8 cellular contexts compared by ENCODE assay signal in genomic region chr22:33922268-33922667, GRCh38. TPM values are rescaled to one million over a fixed set of nuclear protein-coding genes. Genes with fewer than 3 reads are reported as not detected.
DNase-seq lines count a peak whose midpoint lies in the region; ATAC-seq, FAIRE-seq and TF ChIP-seq lines count a peak whose summit lies in the region.

No MANE protein-coding gene starts in this region.

- CTCF ChIA-PET in CD4-positive, alpha-beta memory T cell (lab: Charles Lee; ENCODE audit: partially characterized antibody) = interaction anchor here (2.1 kb wide), 1 partner anchor 10 kb away, joined by 6 read pairs; no protein-coding TSS in a partner anchor

- intact Hi-C loops in CD4-positive, alpha-beta memory T cell (cut with micrococcal nuclease) = no loop called here
- intact Hi-C loops in body of pancreas (cut with DNase I) = loop anchor here (10.0 kb wide), 1 partner anchor 183 kb away; no protein-coding TSS in a partner anchor

- H3K36me3 ChIP-seq in CD4-positive, alpha-beta memory T cell (ENCODE audit: insufficient read depth, low read length) = no peaks in the 10 kb centered on the region
- H3K36me3 ChIP-seq in body of pancreas (replicated peaks in 1 of 2; ENCODE audit: insufficient read depth in 1 of 2, low read depth in 2 of 2) (no peaks in the 10 kb centered on the region), keratinocyte (ENCODE audit: control insufficient read depth in 2 of 2, extremely low read depth in 1 of 2, insufficient read depth in 2 of 2, low read length in 2 of 2) (no peaks in the 10 kb centered on the region)

- H3K4me3 Mint-ChIP-seq in CD4-positive, alpha-beta memory T cell = peak overlapping the region; percentile 70 to 90 (median 78)

- DNase-seq in CD4-positive, alpha-beta memory T cell = no peak
- DNase-seq in M059J (ENCODE audit: low read depth) = peak; percentile 15
- DNase-seq in body of pancreas = peak; percentile 18 to 57 (median 40)
- no peak for DNase-seq in keratinocyte (ENCODE audit: low read depth, low spot score)
- DNase-seq in stimulated activated CD8-positive, alpha-beta memory T cell treated with anti-CD3 and anti-CD28 coated beads, Interleukin-4, amount 100 ng/mL, for 48 hours = peak; percentile 32
- no peak for DNase-seq in middle frontal gyrus (ENCODE audit: extremely low spot score, low spot score)

- H2AFZ ChIP-seq in keratinocyte (ENCODE audit: control insufficient read depth, low read length) = peak overlapping the region; percentile 84

- H3K27ac ChIP-seq in CD4-positive, alpha-beta memory T cell (ENCODE audit: low read depth, low read length) = no peak overlapping the region
- H3K27ac ChIP-seq in body of pancreas (peak overlapping the region in 2 of 4 donors; percentile 42 to 43), keratinocyte (ENCODE audit: control insufficient read depth, insufficient read depth, low read length) (no peak overlapping the region)

- no peaks in the 10 kb centered on the region for H3K79me2 ChIP-seq in keratinocyte (ENCODE audit: control insufficient read depth, insufficient read depth, low read length)

- ATAC-seq in body of pancreas = no peak
- no peak for ATAC-seq in HG02885 (IDR thresholded peaks at IDR 0.05; ENCODE audit: poor library complexity, unreplicated experiment)
- ATAC-seq in HG02571 (IDR thresholded peaks at IDR 0.05; ENCODE audit: unreplicated experiment) = no peak

- WGBS in body of pancreas, 2 donors = 0% methylated on average over 11 to 24 of the region's 28 CpGs

- H3K27ac Mint-ChIP-seq in CD4-positive, alpha-beta memory T cell = peak overlapping the region in 2 of 7 donors; percentile 14 to 56

- peak overlapping the region; percentile 94 for H3K4me2 ChIP-seq in keratinocyte (ENCODE audit: control insufficient read depth, extremely low read depth, insufficient read depth, low read depth, low read length)

- no peaks in the 10 kb centered on the region for H3K9me3 ChIP-seq in CD4-positive, alpha-beta memory T cell (ENCODE audit: control insufficient read depth in 1 of 2, low read length in 2 of 2)
- H3K9me3 ChIP-seq in body of pancreas = no peaks in the 10 kb centered on the region
- H3K9me3 ChIP-seq in keratinocyte (ENCODE audit: control insufficient read depth, low read depth, low read length) = no peaks in the 10 kb centered on the region

- no peak for FAIRE-seq in keratinocyte (lab: Jason Lieb, UNC)

- H3K4me3 ChIP-seq in CD4-positive, alpha-beta memory T cell (ENCODE audit: low read length in 2 of 2) = no peak overlapping the region
- H3K4me3 ChIP-seq in body of pancreas = peak overlapping the region; percentile 19 to 49
- peak overlapping the region; percentile 52 to 74 (median 73) for H3K4me3 ChIP-seq in keratinocyte (ENCODE audit: control insufficient read depth in 2 of 3, extremely low read depth in 1 of 3, insufficient read depth in 2 of 3, low read depth in 1 of 3, low read length in 3 of 3)

- peaks cover 5% of the 10 kb centered on the region for H3K27me3 ChIP-seq in CD4-positive, alpha-beta memory T cell (ENCODE audit: insufficient read depth, low read length)
- H3K27me3 ChIP-seq in body of pancreas = no peaks in the 10 kb centered on the region
- H3K27me3 ChIP-seq in keratinocyte (ENCODE audit: control insufficient read depth, extremely low read depth, insufficient read depth, low read length) = no peaks in the 10 kb centered on the region

- peak overlapping the region; percentile 46 for H3K9ac ChIP-seq in keratinocyte (ENCODE audit: control insufficient read depth, extremely low read depth, insufficient read depth, low read length)

- dilution Hi-C loops in keratinocyte (cut with MboI; ENCODE audit: extremely low pct_ligation_motif_present, low sequenced_read_pairs) = no loop called here

- no peaks in the 10 kb centered on the region for H3K9me1 ChIP-seq in keratinocyte (ENCODE audit: control insufficient read depth, extremely low read depth, insufficient read depth, low read length)

- H3K4me1 ChIP-seq in CD4-positive, alpha-beta memory T cell (ENCODE audit: insufficient read depth, low read length) = peaks cover 14% of the 10 kb centered on the region
- H3K4me1 ChIP-seq in body of pancreas (peaks cover 32% of the 10 kb centered on the region), keratinocyte (ENCODE audit: control insufficient read depth, extremely low read depth, insufficient read depth, low read length) (peaks cover 17% of the 10 kb centered on the region)

- H3K4me1 Mint-ChIP-seq in CD4-positive, alpha-beta memory T cell = peaks cover 8 to 28% (median 17%) of the 10 kb centered on the region in 4 donors

- TF ChIP-seq CTCF in body of pancreas (IDR thresholded peaks at IDR 0.05) = no peak
- no peak for TF ChIP-seq CTCF in keratinocyte (optimal IDR thresholded peaks at IDR 0.05 in 1 of 3, IDR thresholded peaks at IDR 0.05 in 1 of 3, conservative IDR thresholded peaks at IDR 0.05 in 1 of 3; ENCODE audit: extremely low read depth in 1 of 3, insufficient read depth in 2 of 3, low read length in 3 of 3)

- H3K9me3 Mint-ChIP-seq in CD4-positive, alpha-beta memory T cell = peaks cover 0 to 8% (median 1%) of the 10 kb centered on the region in 8 donors

- H3K36me3 Mint-ChIP-seq in CD4-positive, alpha-beta memory T cell = peaks cover 0 to 3% of the 10 kb centered on the region in 2 donors

- H4K20me1 ChIP-seq in keratinocyte (ENCODE audit: control insufficient read depth, extremely low read depth, insufficient read depth, low read length) = peaks cover 6% of the 10 kb centered on the region

- H3K27me3 Mint-ChIP-seq in CD4-positive, alpha-beta memory T cell = peaks cover 27 to 35% of the 10 kb centered on the region in 2 donors

- POLR2A ChIA-PET in CD4-positive, alpha-beta memory T cell (lab: Charles Lee; ENCODE audit: partially characterized antibody) = no interaction called here

- peak in 1 of 3 donors; percentile 11 for TF ChIP-seq POLR2A in body of pancreas (IDR thresholded peaks at IDR 0.05)

RNA-seq across cellular contexts. Expression of gene LARGE1, which starts 2.0 kb away (rescaled TPM):
- total RNA-seq in CD4-positive, alpha-beta memory T cell = 1 to 10 TPM; 1.0 to 1.1 TPM
- polyA plus RNA-seq in CD4-positive, alpha-beta memory T cell = under 1 TPM in 1 of 2 donors, not detected in 1; 0.06 TPM
- 1.2 and 3.4 TPM in 2 replicates for total RNA-seq in M059J (2014; rRNA removed; shearing (Covaris generic))
- 10 to 100 TPM; 12.5 to 21.1 TPM for total RNA-seq in body of pancreas
- 4.5 to 6.5 TPM (median 5.8 TPM) in 3 replicates for polyA plus RNA-seq in keratinocyte
- 2.3 TPM for polyA plus RNA-seq in keratinocyte (2011; ENCODE audit: low read depth)
- 5.4 and 5.5 TPM in 2 replicates for polyA plus RNA-seq in keratinocyte (2011; cell fraction: cytosol; rRNA removed)
- polyA plus RNA-seq in keratinocyte (2011; cell fraction: nucleus; rRNA removed) = 8.8 and 11.6 TPM in 2 replicates
- polyA plus RNA-seq in keratinocyte (2012; ENCODE audit: low replicate concordance) = 4.2 and 6.3 TPM in 2 replicates
- polyA minus RNA-seq in keratinocyte = 13.2 to 16.0 TPM (median 15.6 TPM) in 3 replicates
- polyA minus RNA-seq in keratinocyte (2011; cell fraction: cytosol; rRNA and poly(A)+ RNA removed) = 8.4 TPM
- 14.0 and 26.7 TPM in 2 replicates for polyA minus RNA-seq in keratinocyte (2011; cell fraction: nucleus; rRNA and poly(A)+ RNA removed)

Comparison
In these comparisons a context has a peak if more than half of its experiments do, and no peak if none do; other contexts are left out.
1. DNase-seq: peak in M059J (single experiment), body of pancreas (4 of 4) and stimulated activated CD8-positive, alpha-beta memory T cell treated with anti-CD3 and anti-CD28 coated beads, Interleukin-4, amount 100 ng/mL, for 48 hours (single experiment); none in CD4-positive, alpha-beta memory T cell (0 of 5), keratinocyte (single experiment) and middle frontal gyrus (single experiment).
2. H3K4me3 ChIP-seq: peak in body of pancreas (2 of 2) and keratinocyte (3 of 3); none in CD4-positive, alpha-beta memory T cell (0 of 2).